ENCODE assay signal across 10 cellular contexts in the genomic region with DNA sequence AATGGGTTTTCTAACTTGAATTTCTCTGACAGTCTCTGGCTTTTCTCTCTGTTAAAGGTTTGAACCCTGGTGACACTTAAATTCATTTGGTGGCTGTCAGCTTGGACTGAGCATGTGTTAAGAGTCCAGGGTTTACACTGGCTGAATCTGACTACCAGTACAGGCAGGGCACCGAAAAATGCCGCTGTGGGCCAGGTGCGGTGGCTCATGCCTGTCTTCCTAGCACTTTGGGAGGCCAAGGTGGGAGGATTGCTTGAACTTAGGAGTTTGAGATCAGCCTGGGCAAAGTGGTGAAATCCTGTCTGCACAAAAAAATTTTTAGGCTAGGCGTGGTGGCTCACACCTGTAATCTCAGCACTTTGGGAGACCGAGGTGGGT. TPM values are rescaled to one million over a fixed set of nuclear protein-coding genes. Genes with fewer than 3 reads are reported as not detected.
DNase-seq lines count a peak whose midpoint lies in the region; ATAC-seq and TF ChIP-seq lines count a peak whose summit lies in the region.
"Had no signal": no experiment of that assay in that cellular context is flagged by ENCODE, and none has a peak within 500 bp of the region (broad histone marks: within the 10 kb centered on the region; RNA-seq: fewer than 3 reads in every experiment).

No MANE protein-coding gene starts in this region.

- no peak overlapping the region for H4K8ac ChIP-seq in H9 (replicated peaks; ENCODE audit: insufficient read length, low read depth, low read length)

- H3K9me3 Mint-ChIP-seq in H9 (no peaks in the 10 kb centered on the region; a peak in 1 of 5 replicates), WTC11 (no peaks in the 10 kb centered on the region)

- peaks cover 16% of the 10 kb centered on the region for H3K23me2 ChIP-seq in H9 (ENCODE audit: insufficient read length, low read depth, low read length, poor library complexity, severe bottlenecking)

- H3K9me3 ChIP-seq in H9 (ENCODE audit: control insufficient read depth, low read depth, low read length): no peaks in the 10 kb centered on the region

- DNase-seq in H9 (no peak), WTC11 (ENCODE audit: low spot score) (no peak), fibroblast of the aortic adventitia (ENCODE audit: low read depth) (no peak), skeletal muscle cell (ENCODE audit: low read depth) (no peak), HPDE6-E6E7 (ENCODE audit: extremely low spot score) (no peak)
- DNase-seq: activated CD4-positive, alpha-beta T cell treated with anti-CD3 and anti-CD28 coated beads, Interleukin-2, amount 50 U/mL, for 48 hours; left colon had no signal

- H3K4me3 Mint-ChIP-seq in H9 (peak overlapping the region; percentile 95 to 98), WTC11 (peak overlapping the region; percentile 92)

- H3K27me3 ChIP-seq in H9 (ENCODE audit: insufficient read depth, low read length): no peaks in the 10 kb centered on the region

- no peaks in the 10 kb centered on the region for H4K20me1 ChIP-seq in H9 (ENCODE audit: control insufficient read depth, insufficient read depth, insufficient read length)

- POLR2A ChIA-PET in WTC11 (lab: Charles Lee): no interaction called here

- no peak overlapping the region for H2BK15ac ChIP-seq in H9 (ENCODE audit: low read depth, low read length)

- no peak overlapping the region for H2BK5ac ChIP-seq in H9 (ENCODE audit: insufficient read length, low read length)

- H3T11ph ChIP-seq in H9 (ENCODE audit: low read length): no peak overlapping the region

- no peak overlapping the region for H2BK120ac ChIP-seq in H9 (ENCODE audit: low read depth, low read length, poor library complexity, severe bottlenecking)

- H3K18ac ChIP-seq in H9 (ENCODE audit: insufficient read length, low read depth, low read length): no peak overlapping the region

- ATAC-seq in WTC11 (no peak), HG02763 (IDR thresholded peaks at IDR 0.05; ENCODE audit: unreplicated experiment) (no peak), HG03565 (IDR thresholded peaks at IDR 0.05; ENCODE audit: unreplicated experiment) (no peak)
- no peak for ATAC-seq in activated CD4-positive, CD25-positive, alpha-beta regulatory T cell treated with anti-CD3 and anti-CD28 coated beads, Interleukin-2, amount 50 U/mL, for 24 hours
- ATAC-seq: left colon had no signal

- H2AFZ ChIP-seq in H9 (ENCODE audit: low read length): no peak overlapping the region

- H3K9ac ChIP-seq in H9 (ENCODE audit: extremely low read depth, insufficient read length, low read length): peak overlapping the region; percentile 91

- no peak overlapping the region for H3K4ac ChIP-seq in H9 (ENCODE audit: low read depth, low read length)

- no peak overlapping the region for H4K5ac ChIP-seq in H9 (ENCODE audit: insufficient read length, low read depth, low read length)

- CTCF ChIA-PET in WTC11 (lab: Charles Lee): no interaction called here

- no peak overlapping the region for H2AK5ac ChIP-seq in H9 (ENCODE audit: insufficient read length, low read length)

- peaks cover 2% of the 10 kb centered on the region; the same call in 1 of the 2 replicates for H3K27me3 Mint-ChIP-seq in H9 (ENCODE audit: low read depth)
- H3K27me3 Mint-ChIP-seq in WTC11 (ENCODE audit: low read depth): no peaks in the 10 kb centered on the region

- H3K56ac ChIP-seq in H9 (ENCODE audit: insufficient read length, low read depth, low read length): no peak overlapping the region

- no peak overlapping the region for H4K91ac ChIP-seq in H9 (ENCODE audit: insufficient read length, low read depth, low read length)

- H3K23ac ChIP-seq in H9 (ENCODE audit: insufficient read length, low read depth, low read length): no peak overlapping the region

- peaks cover 3% of the 10 kb centered on the region for H3K79me1 ChIP-seq in H9 (ENCODE audit: insufficient read depth, low read depth, low read length, poor library complexity, severe bottlenecking)

- peaks cover 32 to 51% (median 51%) of the 10 kb centered on the region in 3 experiments for H3K36me3 Mint-ChIP-seq in H9 (ENCODE audit: insufficient read depth in 1 of 3, low read depth in 3 of 3)
- H3K36me3 Mint-ChIP-seq in WTC11: peaks cover 44% of the 10 kb centered on the region

- H3K4me1 ChIP-seq in H9 (ENCODE audit: insufficient read depth, low read length): 0 out of 2 replicates have a peak, but pooled peaks cover 6% of the 10 kb centered on the region

- H3K4me3 ChIP-seq in fibroblast of the aortic adventitia (ENCODE audit: low read depth, low read length) (peak overlapping the region; percentile 78), skeletal muscle cell (ENCODE audit: low read depth, low read length) (peak overlapping the region; percentile 94)

- no peak overlapping the region for H2BK12ac ChIP-seq in H9 (ENCODE audit: insufficient read length, low read depth, low read length)

- H3K27ac Mint-ChIP-seq in H9 (peak overlapping the region in 1 of 3 experiments; percentile 2; a peak in 1 of 7 replicates), WTC11 (peak overlapping the region; percentile 94)

- no CpG with 5 or more reads among the region's 5 CpGs for WGBS in H9 (ENCODE audit: extremely low coverage, insufficient read length, low lambda C conversion rate)

- no peak overlapping the region for H3K27ac ChIP-seq in H9 (ENCODE audit: insufficient read length, low read depth, low read length)

- no peak overlapping the region for H3K14ac ChIP-seq in H9 (ENCODE audit: insufficient read depth, low read length)

- H3K4me1 Mint-ChIP-seq in H9 (peaks cover 38 to 52% of the 10 kb centered on the region in 2 experiments), WTC11 (peaks cover 48% of the 10 kb centered on the region)

- TF ChIP-seq CTCF in H9 (conservative IDR thresholded peaks at IDR 0.05): no peak
- no peak for TF ChIP-seq CTCF in WTC11 (IDR thresholded peaks at IDR 0.05)
- no peak for TF ChIP-seq CTCF in fibroblast of the aortic adventitia (IDR thresholded peaks at IDR 0.05; ENCODE audit: insufficient read depth, low read length)

- peak overlapping the region; percentile 89 for H3K4me2 ChIP-seq in H9 (ENCODE audit: insufficient read depth, insufficient read length, low read length)

- H2BK20ac ChIP-seq in H9 (ENCODE audit: low read depth, low read length, poor library complexity, severe bottlenecking): no peak overlapping the region

- H3K79me2 ChIP-seq in H9 (ENCODE audit: insufficient read depth, low read length): peaks cover 11% of the 10 kb centered on the region

TF ChIP-seq in WTC11, 78 proteins besides CTCF, POLR2A, EP300 and RAD21:
- TF ChIP-seq, protein P1, sequence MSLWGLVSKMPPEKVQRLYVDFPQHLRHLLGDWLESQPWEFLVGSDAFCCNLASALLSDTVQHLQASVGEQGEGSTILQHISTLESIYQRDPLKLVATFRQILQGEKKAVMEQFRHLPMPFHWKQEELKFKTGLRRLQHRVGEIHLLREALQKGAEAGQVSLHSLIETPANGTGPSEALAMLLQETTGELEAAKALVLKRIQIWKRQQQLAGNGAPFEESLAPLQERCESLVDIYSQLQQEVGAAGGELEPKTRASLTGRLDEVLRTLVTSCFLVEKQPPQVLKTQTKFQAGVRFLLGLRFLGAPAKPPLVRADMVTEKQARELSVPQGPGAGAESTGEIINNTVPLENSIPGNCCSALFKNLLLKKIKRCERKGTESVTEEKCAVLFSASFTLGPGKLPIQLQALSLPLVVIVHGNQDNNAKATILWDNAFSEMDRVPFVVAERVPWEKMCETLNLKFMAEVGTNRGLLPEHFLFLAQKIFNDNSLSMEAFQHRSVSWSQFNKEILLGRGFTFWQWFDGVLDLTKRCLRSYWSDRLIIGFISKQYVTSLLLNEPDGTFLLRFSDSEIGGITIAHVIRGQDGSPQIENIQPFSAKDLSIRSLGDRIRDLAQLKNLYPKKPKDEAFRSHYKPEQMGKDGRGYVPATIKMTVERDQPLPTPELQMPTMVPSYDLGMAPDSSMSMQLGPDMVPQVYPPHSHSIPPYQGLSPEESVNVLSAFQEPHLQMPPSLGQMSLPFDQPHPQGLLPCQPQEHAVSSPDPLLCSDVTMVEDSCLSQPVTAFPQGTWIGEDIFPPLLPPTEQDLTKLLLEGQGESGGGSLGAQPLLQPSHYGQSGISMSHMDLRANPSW (CRISPR knock-in tag; conservative IDR thresholded peaks at IDR 0.05; ENCODE audit: low read depth): no peak
- TF ChIP-seq ZNF219 (CRISPR knock-in tag; IDR thresholded peaks at IDR 0.05; ENCODE audit: borderline replicate concordance) (no peak), SMAD3 (CRISPR knock-in tag; IDR thresholded peaks at IDR 0.05; ENCODE audit: borderline replicate concordance) (no peak), MYBL2 (CRISPR knock-in tag; IDR thresholded peaks at IDR 0.05) (no peak), ZNF138 (CRISPR knock-in tag; conservative IDR thresholded peaks at IDR 0.05) (no peak), SP1 (CRISPR knock-in tag; conservative IDR thresholded peaks at IDR 0.05) (no peak), KAT7 (CRISPR knock-in tag; IDR thresholded peaks at IDR 0.05; ENCODE audit: borderline replicate concordance) (no peak), JAZF1 (CRISPR knock-in tag; IDR thresholded peaks at IDR 0.05) (no peak), GTF2I (CRISPR knock-in tag; conservative IDR thresholded peaks at IDR 0.05) (no peak)
- TF ChIP-seq, protein P2, sequence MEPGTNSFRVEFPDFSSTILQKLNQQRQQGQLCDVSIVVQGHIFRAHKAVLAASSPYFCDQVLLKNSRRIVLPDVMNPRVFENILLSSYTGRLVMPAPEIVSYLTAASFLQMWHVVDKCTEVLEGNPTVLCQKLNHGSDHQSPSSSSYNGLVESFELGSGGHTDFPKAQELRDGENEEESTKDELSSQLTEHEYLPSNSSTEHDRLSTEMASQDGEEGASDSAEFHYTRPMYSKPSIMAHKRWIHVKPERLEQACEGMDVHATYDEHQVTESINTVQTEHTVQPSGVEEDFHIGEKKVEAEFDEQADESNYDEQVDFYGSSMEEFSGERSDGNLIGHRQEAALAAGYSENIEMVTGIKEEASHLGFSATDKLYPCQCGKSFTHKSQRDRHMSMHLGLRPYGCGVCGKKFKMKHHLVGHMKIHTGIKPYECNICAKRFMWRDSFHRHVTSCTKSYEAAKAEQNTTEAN (CRISPR knock-in tag; IDR thresholded peaks at IDR 0.05): no peak

RNA-seq across cellular contexts. Expression of a gene that starts 1.8 kb away (rescaled TPM):
- total RNA-seq in H9 (2021): 145 and 148 TPM in 2 replicates
- 105 to 121 TPM (median 109 TPM) in 3 replicates for total RNA-seq in WTC11 (2021)
- total RNA-seq in fibroblast of the aortic adventitia (ENCODE audit: low replicate concordance): 64.5 and 68.3 TPM in 2 replicates

RNA-seq across cellular contexts. Expression of a gene that starts 4.2 kb away (rescaled TPM):
- total RNA-seq in H9 (2021): 61.1 and 61.9 TPM in 2 replicates
- 53.9 to 55.6 TPM (median 55.4 TPM) in 3 replicates for total RNA-seq in WTC11 (2021)
- total RNA-seq in fibroblast of the aortic adventitia (ENCODE audit: low replicate concordance): 28.6 and 32.5 TPM in 2 replicates
